Comparison of ENCODE assay signal across 13 cellular contexts in genomic region chr5:40683351-40683750, GRCh38. TPM values are rescaled to one million over a fixed set of nuclear protein-coding genes. Genes with fewer than 3 reads are reported as not detected.
DNase-seq lines count a peak whose midpoint lies in the region; TF ChIP-seq lines count a peak whose summit lies in the region.
"Had no signal": no experiment of that assay in that cellular context is flagged by ENCODE, and none has a peak within 500 bp of the region (broad histone marks: within the 10 kb centered on the region; RNA-seq: fewer than 3 reads in every experiment).

No MANE protein-coding gene starts in this region.

- H3K36me3 Mint-ChIP-seq in T-helper 1 cell treated with Interleukin-12 subunit alpha and Interleukin-12 subunit beta and Interleukin-4 antibody, amounts not matched to agents 30 μg/mL and 1 μg/mL, for 36 hours (ENCODE audit: low read depth) = peaks cover 74% of the 10 kb centered on the region
- peaks cover 75% of the 10 kb centered on the region for H3K36me3 Mint-ChIP-seq in activated CD4-positive, alpha-beta memory T cell treated with anti-CD3 and anti-CD28 coated beads, Interleukin-2, amount 10 ng/mL, durations not matched to agents 7 days and 5 days (ENCODE audit: low read depth)

- CTCF ChIA-PET in activated CD4-positive, alpha-beta memory T cell treated with anti-CD3 and anti-CD28 coated beads, Interleukin-2, amount 10 ng/mL, durations not matched to agents 7 days and 5 days (lab: Charles Lee) = interaction anchor here (0.9 to 2.4 kb wide), 8 partner anchors 22 to 735 kb away, joined by 3 to 7 read pairs (median 3); no protein-coding TSS in a partner anchor
- CTCF ChIA-PET in RWPE1 (lab: Yijun Ruan, JAX) = interaction anchor here (0.6 kb wide), 1 partner anchor 11 kb away, joined by 3 read pairs; no protein-coding TSS in a partner anchor

- DNase-seq in T-helper 1 cell = no peak
- no peak for DNase-seq in activated CD4-positive, alpha-beta memory T cell treated with anti-CD3 and anti-CD28 coated beads, Interleukin-2, amount 10 ng/mL, durations not matched to agents 7 days and 5 days
- no peak for DNase-seq in hepatocyte (ENCODE audit: low spot score)
- DNase-seq in spleen = no peak
- no peak for DNase-seq in NCI-H2029 treated with DMSO at 0.1 percent for 48 hours (lab: John Stamatoyannopoulos, UW)
- DNase-seq in GM20000 (ENCODE audit: low spot score) = no peak
- DNase-seq in RWPE1 (ENCODE audit: low spot score) = no peak
- DNase-seq: activated effector memory CD4-positive, alpha-beta T cell treated with Interleukin-2 at 50 U/mL for 16 hours; GM23248; RPMI8226; thyroid gland had no signal

- no peaks in the 10 kb centered on the region for H3K79me2 ChIP-seq in hepatocyte

- H4K20me1 ChIP-seq in hepatocyte (ENCODE audit: insufficient read depth, poor library complexity, severe bottlenecking) = no peaks in the 10 kb centered on the region

- H2AFZ ChIP-seq in hepatocyte = no peak overlapping the region
- H2AFZ ChIP-seq: GM23248 had no signal

- H3K9me3 Mint-ChIP-seq in T-helper 1 cell treated with Interleukin-12 subunit alpha and Interleukin-12 subunit beta and Interleukin-4 antibody, amounts not matched to agents 30 μg/mL and 1 μg/mL, for 36 hours = no peaks in the 10 kb centered on the region
- no peaks in the 10 kb centered on the region for H3K9me3 Mint-ChIP-seq in activated CD4-positive, alpha-beta memory T cell treated with anti-CD3 and anti-CD28 coated beads, Interleukin-2, amount 10 ng/mL, durations not matched to agents 7 days and 5 days

- intact Hi-C loops in spleen (cut with DNase I; ENCODE audit: low total_unique reads) = loop anchor here (10.0 kb wide), 2 partner anchors 319 to 659 kb away; no protein-coding TSS in a partner anchor

- 63% methylated on average over 1 of the region's 1 CpG for WGBS in hepatocyte (ENCODE audit: low lambda C conversion rate, missing lambda C conversion rate)
- WGBS in spleen, 5 donors = 13 to 38% (median 33%) methylated on average over 1 of the region's 1 CpG

- peak overlapping the region; percentile 98 for H3K4me3 Mint-ChIP-seq in T-helper 1 cell treated with Interleukin-12 subunit alpha and Interleukin-12 subunit beta and Interleukin-4 antibody, amounts not matched to agents 30 μg/mL and 1 μg/mL, for 36 hours
- H3K4me3 Mint-ChIP-seq in activated CD4-positive, alpha-beta memory T cell treated with anti-CD3 and anti-CD28 coated beads, Interleukin-2, amount 10 ng/mL, durations not matched to agents 7 days and 5 days = peak overlapping the region; percentile 95

- H3K27me3 ChIP-seq in hepatocyte (peaks cover 35% of the 10 kb centered on the region), spleen (replicated peaks in 1 of 7) (peaks cover 0 to 22% (median 0%) of the 10 kb centered on the region in 7 donors)
- H3K27me3 ChIP-seq: thyroid gland had no signal

- H3K4me1 Mint-ChIP-seq in T-helper 1 cell treated with Interleukin-12 subunit alpha and Interleukin-12 subunit beta and Interleukin-4 antibody, amounts not matched to agents 30 μg/mL and 1 μg/mL, for 36 hours (ENCODE audit: low read depth) = peaks cover 51% of the 10 kb centered on the region
- H3K4me1 Mint-ChIP-seq in activated CD4-positive, alpha-beta memory T cell treated with anti-CD3 and anti-CD28 coated beads, Interleukin-2, amount 10 ng/mL, durations not matched to agents 7 days and 5 days = peaks cover 47% of the 10 kb centered on the region

- peak overlapping the region; percentile 93 for H3K27ac Mint-ChIP-seq in T-helper 1 cell treated with Interleukin-12 subunit alpha and Interleukin-12 subunit beta and Interleukin-4 antibody, amounts not matched to agents 30 μg/mL and 1 μg/mL, for 36 hours
- peak overlapping the region; percentile 96 for H3K27ac Mint-ChIP-seq in activated CD4-positive, alpha-beta memory T cell treated with anti-CD3 and anti-CD28 coated beads, Interleukin-2, amount 10 ng/mL, durations not matched to agents 7 days and 5 days

- H3K4me1 ChIP-seq in hepatocyte (ENCODE audit: insufficient read depth) (peaks cover 16% of the 10 kb centered on the region), spleen (peaks cover 20 to 94% (median 78%) of the 10 kb centered on the region in 6 donors)

- H3K36me3 ChIP-seq in hepatocyte (replicated peaks; ENCODE audit: insufficient read depth, low read depth) (no peaks in the 10 kb centered on the region), spleen (peaks cover 0 to 28% (median 0%) of the 10 kb centered on the region in 6 donors)
- H3K36me3 ChIP-seq: thyroid gland had no signal

- H3K27me3 Mint-ChIP-seq in T-helper 1 cell treated with Interleukin-12 subunit alpha and Interleukin-12 subunit beta and Interleukin-4 antibody, amounts not matched to agents 30 μg/mL and 1 μg/mL, for 36 hours (ENCODE audit: low read depth) = no peaks in the 10 kb centered on the region
- no peaks in the 10 kb centered on the region for H3K27me3 Mint-ChIP-seq in activated CD4-positive, alpha-beta memory T cell treated with anti-CD3 and anti-CD28 coated beads, Interleukin-2, amount 10 ng/mL, durations not matched to agents 7 days and 5 days

- no peak for TF ChIP-seq CTCF in hepatocyte (IDR thresholded peaks at IDR 0.05; ENCODE audit: poor library complexity)
- no peak for TF ChIP-seq CTCF in spleen (IDR thresholded peaks at IDR 0.05 in 8 of 11, conservative IDR thresholded peaks at IDR 0.05 in 3 of 11)
- TF ChIP-seq CTCF in GM20000 (IDR thresholded peaks at IDR 0.05; ENCODE audit: extremely low read depth, missing control alignments) = no peak
- TF ChIP-seq CTCF in RWPE1 (conservative IDR thresholded peaks at IDR 0.05; ENCODE audit: low read depth) = no peak

- H3K9me2 ChIP-seq in hepatocyte (replicated peaks; ENCODE audit: insufficient read depth) = no peaks in the 10 kb centered on the region

- TF ChIP-seq POLR2A in spleen (IDR thresholded peaks at IDR 0.05) = no peak

- H3K9me3 ChIP-seq in hepatocyte (ENCODE audit: low read depth) = no peaks in the 10 kb centered on the region
- H3K9me3 ChIP-seq in spleen = no peaks in the 10 kb centered on the region
- H3K9me3 ChIP-seq: thyroid gland had no signal

- H3K4me3 ChIP-seq in hepatocyte (no peak overlapping the region), spleen (peak overlapping the region; percentile 25 to 91 (median 78))
- H3K4me3 ChIP-seq: GM23248 had no signal

- peak overlapping the region; percentile 99 for H3K4me2 ChIP-seq in hepatocyte

- H3K27ac ChIP-seq in hepatocyte = no peak overlapping the region
- peak overlapping the region in 7 of 8 donors; percentile 87 to 97 (median 90) for H3K27ac ChIP-seq in spleen
- H3K27ac ChIP-seq in RWPE1 = no peak overlapping the region
- H3K27ac ChIP-seq: 22Rv1, GM23248 had no signal

- POLR2A ChIA-PET in activated CD4-positive, alpha-beta memory T cell treated with anti-CD3 and anti-CD28 coated beads, Interleukin-2, amount 10 ng/mL, durations not matched to agents 7 days and 5 days (lab: Charles Lee) = interaction anchor here (0.9 to 8.9 kb wide), 11 partner anchors 7 to 969 kb away, joined by 3 to 145 read pairs (median 6); no protein-coding TSS in a partner anchor
- POLR2A ChIA-PET in RWPE1 (lab: Yijun Ruan, JAX; ENCODE audit: low non-redundant PET) = no interaction called here

RNA-seq across cellular contexts. Expression of gene PTGER4, which starts 3.6 kb away (rescaled TPM):
- total RNA-seq in activated CD4-positive, alpha-beta memory T cell treated with anti-CD3 and anti-CD28 coated beads, Interleukin-2, amount 10 ng/mL, durations not matched to agents 7 days and 5 days = 10 to 100 TPM; 51.0 to 54.1 TPM
- 1.4 and 7.1 TPM in 2 replicates for total RNA-seq in hepatocyte
- 1.4 and 3.6 TPM in 2 replicates for polyA plus RNA-seq in hepatocyte
- total RNA-seq in spleen = 100 to 1,000 TPM in 1 of 7 donors, 10 to 100 TPM in 6; 32.9 to 108 (median 36.9) TPM
- 1 to 10 TPM; 4.2 to 6.8 (median 6.3) TPM for polyA plus RNA-seq in spleen
- total RNA-seq: GM23248 had no signal

Comparison
In these comparisons a context has a peak if more than half of its experiments do, and no peak if none do; other contexts are left out.
1. H3K27ac ChIP-seq: peak in spleen (7 of 8); none in hepatocyte (single experiment) and RWPE1 (single experiment).